Comparison of ENCODE assay signal across 1 cellular context in the genomic region with DNA sequence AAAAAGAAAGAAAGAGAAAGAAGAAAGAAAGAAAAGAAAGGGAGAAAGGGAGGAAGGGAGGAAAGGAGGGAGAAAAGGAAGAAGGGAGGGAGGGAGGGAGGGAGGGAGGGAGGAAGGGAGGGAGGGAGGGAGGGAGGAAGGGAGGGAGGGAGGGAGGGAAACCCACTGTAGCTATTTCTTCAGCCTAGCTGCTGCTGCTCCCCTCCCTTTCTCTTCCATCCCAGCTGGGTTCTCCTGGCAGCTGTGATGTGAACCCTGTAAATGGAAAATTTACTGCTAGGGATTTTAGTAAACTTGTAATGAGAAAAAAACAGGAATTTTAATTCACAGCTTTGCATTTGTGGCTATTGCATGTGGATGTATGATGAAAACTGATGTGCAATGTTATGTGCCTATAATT.
TF ChIP-seq lines count a peak whose summit lies in the region.

No MANE protein-coding gene starts in this region.

TF ChIP-seq in A549, 52 proteins besides CTCF, POLR2A, EP300 and RAD21 (continued from another document):
- TF ChIP-seq, protein P1, sequence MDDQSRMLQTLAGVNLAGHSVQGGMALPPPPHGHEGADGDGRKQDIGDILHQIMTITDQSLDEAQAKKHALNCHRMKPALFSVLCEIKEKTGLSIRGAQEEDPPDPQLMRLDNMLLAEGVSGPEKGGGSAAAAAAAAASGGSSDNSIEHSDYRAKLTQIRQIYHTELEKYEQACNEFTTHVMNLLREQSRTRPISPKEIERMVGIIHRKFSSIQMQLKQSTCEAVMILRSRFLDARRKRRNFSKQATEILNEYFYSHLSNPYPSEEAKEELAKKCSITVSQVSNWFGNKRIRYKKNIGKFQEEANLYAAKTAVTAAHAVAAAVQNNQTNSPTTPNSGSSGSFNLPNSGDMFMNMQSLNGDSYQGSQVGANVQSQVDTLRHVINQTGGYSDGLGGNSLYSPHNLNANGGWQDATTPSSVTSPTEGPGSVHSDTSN (IDR thresholded peaks at IDR 0.05), result no peak
- TF ChIP-seq, protein P2, sequence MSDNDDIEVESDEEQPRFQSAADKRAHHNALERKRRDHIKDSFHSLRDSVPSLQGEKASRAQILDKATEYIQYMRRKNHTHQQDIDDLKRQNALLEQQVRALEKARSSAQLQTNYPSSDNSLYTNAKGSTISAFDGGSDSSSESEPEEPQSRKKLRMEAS (IDR thresholded peaks at IDR 0.05), result no peak
- no peak for TF ChIP-seq TP53 (CRISPR knock-in tag; IDR thresholded peaks at IDR 0.05)
- TF ChIP-seq NFE2L2 (conservative IDR thresholded peaks at IDR 0.05; ENCODE audit: low read length), result no peak
- no peak for TF ChIP-seq CHD2 (IDR thresholded peaks at IDR 0.05; ENCODE audit: low read length, partially characterized antibody)
